Comparison of ENCODE assay signal across 17 cellular contexts in the genomic region with DNA sequence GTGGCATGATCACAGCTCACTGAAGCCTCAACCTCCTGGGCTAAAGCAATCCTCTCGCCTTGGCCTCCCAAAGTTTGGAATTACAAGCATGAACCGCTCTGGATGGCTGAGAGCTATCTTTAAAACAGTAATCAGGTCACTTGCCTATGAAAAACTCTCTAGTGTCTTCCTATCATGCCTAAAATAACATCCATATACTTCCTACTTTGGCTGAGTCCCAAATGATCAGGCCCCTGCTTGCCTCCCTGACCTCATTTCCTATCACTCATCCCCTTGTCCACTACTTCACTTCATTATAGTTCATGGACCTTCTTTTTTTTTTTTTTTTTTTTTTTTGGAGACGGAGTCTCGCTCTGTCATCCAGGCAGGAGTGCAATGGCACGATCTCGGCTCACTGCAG. TPM values are rescaled to one million over a fixed set of nuclear protein-coding genes. Genes with fewer than 3 reads are reported as not detected.
DNase-seq lines count a peak whose midpoint lies in the region; ATAC-seq lines count a peak whose summit lies in the region.
"Had no signal": no experiment of that assay in that cellular context is flagged by ENCODE, and none has a peak within 500 bp of the region (broad histone marks: within the 10 kb centered on the region; RNA-seq: fewer than 3 reads in every experiment).

No MANE protein-coding gene starts in this region.

- no peaks in the 10 kb centered on the region for H3K9me3 ChIP-seq in MG63
- H3K9me3 ChIP-seq: esophagus muscularis mucosa, mucosa of descending colon, tibial nerve had no signal

- H3K4me3 ChIP-seq in MG63: no peak overlapping the region
- H3K4me3 ChIP-seq: esophagus muscularis mucosa, mucosa of descending colon, skin epidermis, tibial nerve had no signal

- H3K4me3 Mint-ChIP-seq in naive thymus-derived CD8-positive, alpha-beta T cell: peak overlapping the region in 2 of 10 donors; percentile 7 to 46
- H3K4me3 Mint-ChIP-seq: activated B cell treated with CpG ODN at 0.5 μM for 24 hours had no signal

- H3K36me3 Mint-ChIP-seq in naive thymus-derived CD8-positive, alpha-beta T cell: peaks cover 0 to 33% (median 13%) of the 10 kb centered on the region in 3 donors

- peak overlapping the region; percentile 50 for H3K27ac ChIP-seq in epithelial cell of prostate
- H3K27ac ChIP-seq: esophagus muscularis mucosa, skin epidermis, tibial nerve had no signal

- no peaks in the 10 kb centered on the region for H3K27me3 Mint-ChIP-seq in naive thymus-derived CD8-positive, alpha-beta T cell
- H3K27me3 Mint-ChIP-seq: activated B cell treated with CpG ODN at 0.5 μM for 24 hours had no signal

- peak overlapping the region in 6 of 10 donors; percentile 9 to 40 (median 26) for H3K27ac Mint-ChIP-seq in naive thymus-derived CD8-positive, alpha-beta T cell
- H3K27ac Mint-ChIP-seq: activated B cell treated with CpG ODN at 0.5 μM for 24 hours had no signal

- POLR2A ChIA-PET in naive thymus-derived CD8-positive, alpha-beta T cell (lab: Charles Lee): interaction anchor here (2.1 kb wide), 1 partner anchor 28 kb away, joined by 4 read pairs; a partner anchor contains a TSS

- H3K36me3 ChIP-seq in MG63: peaks cover 19% of the 10 kb centered on the region

- no peaks in the 10 kb centered on the region for H3K9me3 Mint-ChIP-seq in naive thymus-derived CD8-positive, alpha-beta T cell
- H3K9me3 Mint-ChIP-seq: activated B cell treated with CpG ODN at 0.5 μM for 24 hours had no signal

- DNase-seq in ELR (ENCODE audit: low read depth) (peak; percentile 25), MG63 (peak; percentile 16), epithelial cell of prostate (ENCODE audit: low read depth, low spot score) (no peak), SW480 (ENCODE audit: low spot score) (no peak), NCI-H2171 (lab: John Stamatoyannopoulos, UW) (no peak)
- no peak for DNase-seq in naive thymus-derived CD8-positive, alpha-beta T cell
- DNase-seq: activated B cell treated with CpG ODN at 0.5 μM for 24 hours; activated effector memory CD4-positive, alpha-beta T cell treated with anti-CD3 and anti-CD28 coated beads, Interleukin-2, amount 50 U/mL, for 16 hours; C1 segment of cervical spinal cord; cortex of kidney; DND-41; mucosa of descending colon; NCI-H1417 treated with DMSO at 0.1 percent for 48 hours had no signal

- no peak for ATAC-seq in naive thymus-derived CD8-positive, alpha-beta T cell
- ATAC-seq in HG02588 (IDR thresholded peaks at IDR 0.05; ENCODE audit: unreplicated experiment): no peak
- ATAC-seq: mucosa of descending colon had no signal

- H3K27me3 ChIP-seq in MG63: no peaks in the 10 kb centered on the region
- H3K27me3 ChIP-seq: esophagus muscularis mucosa, tibial nerve had no signal

- peaks cover 24 to 60% (median 54%) of the 10 kb centered on the region in 4 donors for H3K4me1 Mint-ChIP-seq in naive thymus-derived CD8-positive, alpha-beta T cell

RNA-seq across cellular contexts. Expression of a gene that starts 28.0 kb away (rescaled TPM):
- total RNA-seq in MG63 (2014; rRNA removed; shearing (Covaris generic); ENCODE audit: low replicate concordance): 284 and 471 TPM in 2 replicates
- 100 to 1,000 TPM; 244 TPM for total RNA-seq in naive thymus-derived CD8-positive, alpha-beta T cell
- polyA plus RNA-seq in naive thymus-derived CD8-positive, alpha-beta T cell: 100 to 1,000 TPM; 488 to 693 (median 497) TPM

Comparison
In these comparisons a context has a peak if more than half of its experiments do, and no peak if none do; other contexts are left out.
1. DNase-seq: peak in ELR (single experiment) and MG63 (single experiment); none in epithelial cell of prostate (single experiment), naive thymus-derived CD8-positive, alpha-beta T cell (0 of 10), SW480 (single experiment) and NCI-H2171 (single experiment).